8 cellular contexts compared by ENCODE assay signal in the genomic region with DNA sequence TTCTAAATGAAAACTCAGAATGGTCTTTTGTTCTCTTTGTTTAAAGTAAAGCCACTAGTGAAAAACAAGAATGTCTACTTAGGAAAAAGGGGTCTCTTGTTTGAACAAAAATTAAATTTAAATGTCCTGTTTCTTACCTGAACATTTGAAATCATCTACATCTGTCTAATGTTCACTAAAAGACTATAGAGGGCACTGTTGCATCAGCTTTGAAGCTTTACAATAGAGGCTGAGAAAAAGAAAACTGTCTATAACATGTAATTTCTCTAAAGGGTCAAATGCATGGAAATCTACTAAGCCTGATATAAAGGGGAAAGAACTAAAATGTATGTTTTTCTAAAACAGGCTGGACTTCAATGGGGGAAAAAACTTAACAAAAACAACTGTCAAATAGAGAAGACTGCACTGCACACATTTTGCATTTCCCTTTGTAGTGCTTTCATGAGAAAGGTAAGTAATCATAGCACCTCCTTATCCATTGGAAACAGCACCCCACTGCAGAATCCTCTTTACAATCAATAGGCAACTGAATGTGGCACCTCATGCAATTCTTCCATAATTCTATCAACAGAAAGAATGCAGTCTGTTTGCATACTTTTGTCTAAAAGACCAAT. TPM values are rescaled to one million over a fixed set of nuclear protein-coding genes. Genes with fewer than 3 reads are reported as not detected.
DNase-seq lines count a peak whose midpoint lies in the region; ATAC-seq, FAIRE-seq and TF ChIP-seq lines count a peak whose summit lies in the region.

No MANE protein-coding gene starts in this region.

- no peaks in the 10 kb centered on the region for H3K9me3 ChIP-seq in OCI-LY3 (ENCODE audit: insufficient read depth, low read length)

- no peaks in the 10 kb centered on the region for H3K27me3 Mint-ChIP-seq in natural killer cell (ENCODE audit: low read depth in 2 of 2)

- intact Hi-C loops in natural killer cell (cut with micrococcal nuclease), result no loop called here

- no peak overlapping the region for H3K27ac ChIP-seq in OCI-LY3 (ENCODE audit: low read length)

- H3K4me3 Mint-ChIP-seq in natural killer cell, result no peak overlapping the region

- DNase-seq in Ammon's horn (ENCODE audit: low spot score), result peak; percentile 55
- DNase-seq in HS-27A (ENCODE audit: low read depth), result peak; percentile 50
- no peak for DNase-seq in natural killer cell
- DNase-seq in NCI-H187 (lab: John Stamatoyannopoulos, UW), result no peak

- H3K4me2 ChIP-seq in OCI-LY3 (ENCODE audit: low read length), result no peak overlapping the region

- H3K4me1 Mint-ChIP-seq in natural killer cell, result peaks cover 5 to 9% of the 10 kb centered on the region in 2 donors

- TF ChIP-seq CTCF in OCI-LY3 (IDR thresholded peaks at IDR 0.05; ENCODE audit: low read depth, low read length) (peak; percentile 81), natural killer cell (IDR thresholded peaks at IDR 0.05) (peak; percentile 74)

- H3K9me3 Mint-ChIP-seq in natural killer cell, result no peaks in the 10 kb centered on the region

- H3K36me3 Mint-ChIP-seq in natural killer cell, result no peaks in the 10 kb centered on the region

- no peaks in the 10 kb centered on the region for H4K20me1 ChIP-seq in OCI-LY3 (ENCODE audit: insufficient read depth, low read length)

- H3K79me2 ChIP-seq in OCI-LY3 (ENCODE audit: low read length), result no peaks in the 10 kb centered on the region

- peak; percentile 51 for FAIRE-seq in endometrium (lab: Jason Lieb, UNC)

- H3K9ac ChIP-seq in OCI-LY3 (ENCODE audit: low read length), result no peak overlapping the region

- H3K4me1 ChIP-seq in OCI-LY3 (ENCODE audit: low read length), result no peaks in the 10 kb centered on the region

- no peak overlapping the region for H3K4me3 ChIP-seq in OCI-LY3 (ENCODE audit: low read length)

- no peaks in the 10 kb centered on the region for H3K27me3 ChIP-seq in OCI-LY3 (ENCODE audit: low read depth, low read length)

- no peak overlapping the region for H3K27ac Mint-ChIP-seq in natural killer cell

- ATAC-seq in GM18861 (IDR thresholded peaks at IDR 0.05; ENCODE audit: unreplicated experiment), result peak; percentile 60
- ATAC-seq in natural killer cell, result peak in 2 of 3 donors; percentile 42 to 67
- no peak for ATAC-seq in HG03457 (IDR thresholded peaks at IDR 0.05; ENCODE audit: unreplicated experiment)

- no peak overlapping the region for H2AFZ ChIP-seq in OCI-LY3 (ENCODE audit: low read depth, low read length)

- H3K36me3 ChIP-seq in OCI-LY3 (replicated peaks; ENCODE audit: low read depth, low read length), result no peaks in the 10 kb centered on the region

RNA-seq across cellular contexts. Expression of gene DPH6, which starts 26.3 kb away (rescaled TPM):
- 10 to 100 TPM; 10.8 to 13.3 (median 13.1) TPM for total RNA-seq in natural killer cell

Comparison
In these comparisons a context has a peak if more than half of its experiments do, and no peak if none do; other contexts are left out.
1. DNase-seq: peak in Ammon's horn (single experiment) and HS-27A (single experiment); none in natural killer cell (single experiment) and NCI-H187 (0 of 2).